ENCODE assay signal across 8 cellular contexts in the genomic region with DNA sequence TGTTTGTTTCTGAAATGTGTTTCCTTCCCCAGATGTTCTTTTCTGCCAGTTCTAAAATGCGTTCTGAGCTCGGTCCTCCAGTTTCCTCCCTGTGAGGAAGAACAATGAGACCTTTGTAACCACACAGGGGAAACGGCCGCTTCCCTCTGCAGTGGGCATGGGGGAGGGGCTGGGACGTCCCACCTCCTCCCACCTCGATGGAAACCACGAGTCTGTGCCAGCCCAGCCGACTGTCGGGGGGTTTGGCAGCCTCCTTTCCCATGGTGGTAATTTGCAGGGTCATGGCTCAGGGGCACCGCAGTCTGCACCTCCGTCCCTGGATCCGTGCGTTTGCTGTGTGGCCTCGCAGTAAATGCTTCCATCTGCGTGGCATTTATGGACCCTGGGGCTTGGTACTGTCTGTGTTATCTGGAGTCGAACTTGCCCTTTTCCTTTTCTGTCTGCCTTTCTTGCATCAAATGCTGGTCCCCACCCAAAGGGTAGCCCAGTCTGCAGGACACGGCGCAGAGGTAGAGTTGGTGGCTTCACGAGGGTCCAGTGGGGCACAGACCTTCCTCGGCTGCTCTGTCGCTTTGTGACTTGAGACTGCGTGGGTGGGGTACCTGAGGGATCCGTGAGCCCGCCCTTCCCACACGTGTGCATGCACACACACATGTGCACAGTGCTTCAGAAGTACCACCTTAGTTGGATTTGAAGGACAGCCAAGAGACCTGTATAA.
DNase-seq lines count a peak whose midpoint lies in the region; ATAC-seq lines count a peak whose summit lies in the region.

No MANE protein-coding gene starts in this region.

- peak; percentile 29 for DNase-seq in NCI-H748 (lab: John Stamatoyannopoulos, UW; ENCODE audit: unreplicated experiment)
- no peak for DNase-seq in NCI-H748 treated with DMSO at 0.1 percent for 48 hours (lab: John Stamatoyannopoulos, UW)
- peak; percentile 55 for DNase-seq in activated naive CD4-positive, alpha-beta T cell treated with anti-CD3 and anti-CD28 coated beads, Interleukin-2, amount 10 ng/mL, durations not matched to agents 7 days and 5 days
- peak; percentile 61 for DNase-seq in inferior parietal cortex (ENCODE audit: extremely low spot score)
- DNase-seq in superior temporal gyrus (ENCODE audit: extremely low spot score) = peak; percentile 79
- no peak for DNase-seq in stimulated activated naive CD4-positive, alpha-beta T cell treated with Interleukin-2 at 50 U/mL for 16 hours (lab: John Stamatoyannopoulos, UW)

- CTCF ChIA-PET in activated naive CD4-positive, alpha-beta T cell treated with anti-CD3 and anti-CD28 coated beads, Interleukin-2, amount 10 ng/mL, durations not matched to agents 7 days and 5 days (lab: Charles Lee) = interaction anchor here (0.9 to 1.3 kb wide), 2 partner anchors 13 to 31 kb away, joined by 4 to 6 read pairs; no protein-coding TSS in a partner anchor

- H3K9me3 Mint-ChIP-seq in activated naive CD4-positive, alpha-beta T cell treated with anti-CD3 and anti-CD28 coated beads, Interleukin-2, amount 10 ng/mL, durations not matched to agents 7 days and 5 days = no peaks in the 10 kb centered on the region

- H3K27me3 Mint-ChIP-seq in activated naive CD4-positive, alpha-beta T cell treated with anti-CD3 and anti-CD28 coated beads, Interleukin-2, amount 10 ng/mL, durations not matched to agents 7 days and 5 days = peaks cover 10% of the 10 kb centered on the region

- H3K27ac Mint-ChIP-seq in activated naive CD4-positive, alpha-beta T cell treated with anti-CD3 and anti-CD28 coated beads, Interleukin-2, amount 10 ng/mL, durations not matched to agents 7 days and 5 days = no peak overlapping the region

- H3K4me1 Mint-ChIP-seq in activated naive CD4-positive, alpha-beta T cell treated with anti-CD3 and anti-CD28 coated beads, Interleukin-2, amount 10 ng/mL, durations not matched to agents 7 days and 5 days = peaks cover 70% of the 10 kb centered on the region

- H3K36me3 Mint-ChIP-seq in activated naive CD4-positive, alpha-beta T cell treated with anti-CD3 and anti-CD28 coated beads, Interleukin-2, amount 10 ng/mL, durations not matched to agents 7 days and 5 days = peaks cover 1% of the 10 kb centered on the region

- no peak for ATAC-seq in HG02571 (IDR thresholded peaks at IDR 0.05; ENCODE audit: unreplicated experiment)
- ATAC-seq in GM18868 (IDR thresholded peaks at IDR 0.05; ENCODE audit: unreplicated experiment) = no peak

- peak overlapping the region; percentile 14 for H3K4me3 Mint-ChIP-seq in activated naive CD4-positive, alpha-beta T cell treated with anti-CD3 and anti-CD28 coated beads, Interleukin-2, amount 10 ng/mL, durations not matched to agents 7 days and 5 days

Comparison
In these comparisons a context has a peak if more than half of its experiments do, and no peak if none do; other contexts are left out.
1. DNase-seq: peak in NCI-H748 (single experiment), activated naive CD4-positive, alpha-beta T cell treated with anti-CD3 and anti-CD28 coated beads, Interleukin-2, amount 10 ng/mL, durations not matched to agents 7 days and 5 days (single experiment), inferior parietal cortex (single experiment) and superior temporal gyrus (single experiment); none in NCI-H748 treated with DMSO at 0.1 percent for 48 hours (single experiment) and stimulated activated naive CD4-positive, alpha-beta T cell treated with Interleukin-2 at 50 U/mL for 16 hours (single experiment).